Comparison of ENCODE assay signal across 8 cellular contexts in genomic region chr2:58046335-58046584, GRCh38. TPM values are rescaled to one million over a fixed set of nuclear protein-coding genes. Genes with fewer than 3 reads are reported as not detected.
DNase-seq lines count a peak whose midpoint lies in the region; ATAC-seq, FAIRE-seq and TF ChIP-seq lines count a peak whose summit lies in the region.

No MANE protein-coding gene starts in this region.

- H3K36me3 ChIP-seq in ACC112 (ENCODE audit: insufficient read depth, low read length) (peaks cover 4% of the 10 kb centered on the region; the same call in 1 of the 2 replicates), H7 (replicated peaks; ENCODE audit: control insufficient read depth, insufficient read depth, low read length) (no peaks in the 10 kb centered on the region), ascending aorta (no peaks in the 10 kb centered on the region), tibial artery (no peaks in the 10 kb centered on the region)

- H3K27ac ChIP-seq in ACC112 (ENCODE audit: low read depth, low read length) (peak overlapping the region; percentile 83), ascending aorta (peak overlapping the region; percentile 92 to 94), tibial artery (peak overlapping the region; percentile 96 to 99)

- no peaks in the 10 kb centered on the region for H3K27me3 ChIP-seq in ACC112 (ENCODE audit: insufficient read depth, low read length)
- no peaks in the 10 kb centered on the region for H3K27me3 ChIP-seq in H7 (ENCODE audit: control insufficient read depth, insufficient read depth, low read length)
- no peaks in the 10 kb centered on the region for H3K27me3 ChIP-seq in ascending aorta
- no peaks in the 10 kb centered on the region for H3K27me3 ChIP-seq in tibial artery

- H2AFZ ChIP-seq in ACC112 (ENCODE audit: low read length, unreplicated experiment) = peak overlapping the region; percentile 93

- peaks cover 22% of the 10 kb centered on the region for H3K79me2 ChIP-seq in ACC112 (ENCODE audit: control insufficient read depth, insufficient read depth, low read length, unreplicated experiment)

- H3K4me3 ChIP-seq in ACC112 (ENCODE audit: low read depth, low read length) (peak overlapping the region; percentile 79), H7 (ENCODE audit: insufficient read depth, low read depth, low read length) (peak overlapping the region; percentile 75), ascending aorta (peak overlapping the region; percentile 71 to 72), tibial artery (peak overlapping the region; percentile 83 to 92)

- ATAC-seq in left lobe of liver = peak; percentile 55

- H3K9me3 ChIP-seq in ascending aorta (no peaks in the 10 kb centered on the region), tibial artery (no peaks in the 10 kb centered on the region)

- intact Hi-C loops in ascending aorta (cut with DNase I) = loop anchor here (2.0 kb wide), 1 partner anchor 195 kb away; the partner anchor contains the start of gene FANCL
- intact Hi-C loops in tibial artery (cut with DNase I; ENCODE audit: low total_unique reads) = loop anchor here (10.0 kb wide), 1 partner anchor 199 kb away; the partner anchor contains the start of gene FANCL

- TF ChIP-seq CTCF in ascending aorta (IDR thresholded peaks at IDR 0.05) = no peak
- no peak for TF ChIP-seq CTCF in tibial artery (IDR thresholded peaks at IDR 0.05)
- TF ChIP-seq CTCF in D721Med (IDR thresholded peaks at IDR 0.05; ENCODE audit: insufficient read depth, missing control alignments) = no peak

- FAIRE-seq in D721Med (lab: Jason Lieb, UNC) (no peak), HTR-8/SVneo (lab: Jason Lieb, UNC) (no peak)

- no peak for DNase-seq in H7
- DNase-seq in ascending aorta (ENCODE audit: low spot score in 2 of 2) = no peak
- no peak for DNase-seq in left lobe of liver (ENCODE audit: low spot score)
- no peak for DNase-seq in tibial artery
- no peak for DNase-seq in D721Med (ENCODE audit: insufficient read length, low spot score)
- DNase-seq in activated CD4-positive, alpha-beta T cell treated with anti-CD3 and anti-CD28 coated beads for 48 hours = no peak
- DNase-seq in HTR-8/SVneo (ENCODE audit: insufficient read length, low spot score) = no peak

- H3K4me1 ChIP-seq in ACC112 (ENCODE audit: control insufficient read depth, insufficient read depth, low read length, unreplicated experiment) (peaks cover 29% of the 10 kb centered on the region), ascending aorta (peaks cover 0 to 7% of the 10 kb centered on the region in 2 donors), tibial artery (peaks cover 0 to 25% (median 12%) of the 10 kb centered on the region in 4 donors)

RNA-seq across cellular contexts. Expression of gene VRK2, which starts 0.3 kb away (rescaled TPM):
- 19.4 and 27.0 TPM in 2 replicates for total RNA-seq in H7 (2014; rRNA removed; shearing (Covaris generic))
- total RNA-seq in ascending aorta = 15.8 TPM
- 8.5 TPM for total RNA-seq in left lobe of liver
